8 cellular contexts compared by ENCODE assay signal in genomic region chr20:36951198-36951976, GRCh38. TPM values are rescaled to one million over a fixed set of nuclear protein-coding genes. Genes with fewer than 3 reads are reported as not detected.
DNase-seq lines count a peak whose midpoint lies in the region; ATAC-seq and TF ChIP-seq lines count a peak whose summit lies in the region.

Gene SAMHD1 (minus strand): TSS chr20:36951708. CDS start chr20:36951643, 65 bp downstream.

- ATAC-seq in GM19035 (IDR thresholded peaks at IDR 0.05; ENCODE audit: unreplicated experiment) = peak; percentile 93
- ATAC-seq in HG03354 (IDR thresholded peaks at IDR 0.05; ENCODE audit: poor library complexity, severe bottlenecking, unreplicated experiment) = peak; percentile 90

- H3K36me3 Mint-ChIP-seq in chondrocyte (ENCODE audit: low read depth) = peaks cover under 1% of the 10 kb centered on the region

- DNase-seq in AG20443 (ENCODE audit: low spot score) = peak; percentile 100
- DNase-seq in NCI-H510A (lab: John Stamatoyannopoulos, UW) = peak; percentile 95
- peak; percentile 77 to 88 for DNase-seq in activated CD4-positive, alpha-beta T cell treated with anti-CD3 and anti-CD28 coated beads for 24 hours (ENCODE audit: low read depth in 2 of 2)
- peak; percentile 99 for DNase-seq in chondrocyte (ENCODE audit: low spot score)
- peak; percentile 95 for DNase-seq in kidney glomerular epithelial cell (lab: John Stamatoyannopoulos, UW)
- DNase-seq in stimulated activated CD4-positive, alpha-beta T cell treated with anti-CD3 and anti-CD28 coated beads, Interleukin-1b, Interleukin-23, amount 100 ng/mL, for 1 hour (ENCODE audit: low read depth in 2 of 2) = peak; percentile 63 to 70

- H3K4me3 Mint-ChIP-seq in chondrocyte (ENCODE audit: unreplicated experiment) = peak within 1 kb of the TSS; percentile 95

- no peaks in the 10 kb centered on the region for H3K9me3 Mint-ChIP-seq in chondrocyte (ENCODE audit: low read depth)

- TF ChIP-seq CTCF in chondrocyte (IDR thresholded peaks at IDR 0.05) = peak; percentile 12

- peak within 1 kb of the TSS; percentile 84 for H3K27ac Mint-ChIP-seq in chondrocyte (ENCODE audit: unreplicated experiment)

- peaks cover 14% of the 10 kb centered on the region for H3K4me1 Mint-ChIP-seq in chondrocyte (ENCODE audit: low read depth)

- H3K27me3 Mint-ChIP-seq in chondrocyte (ENCODE audit: low read depth) = no peaks in the 10 kb centered on the region

RNA-seq across cellular contexts. Expression of gene SAMHD1, which starts in this region (rescaled TPM):
- total RNA-seq in chondrocyte = 15.5 to 21.8 TPM (median 17.3 TPM) in 3 replicates

Comparison
In these comparisons a context has a peak if more than half of its experiments do, and no peak if none do; other contexts are left out.
1. Peak in every context shown above with its lines: DNase-seq and ATAC-seq.